ENCODE assay signal across 1 cellular context in the genomic region with DNA sequence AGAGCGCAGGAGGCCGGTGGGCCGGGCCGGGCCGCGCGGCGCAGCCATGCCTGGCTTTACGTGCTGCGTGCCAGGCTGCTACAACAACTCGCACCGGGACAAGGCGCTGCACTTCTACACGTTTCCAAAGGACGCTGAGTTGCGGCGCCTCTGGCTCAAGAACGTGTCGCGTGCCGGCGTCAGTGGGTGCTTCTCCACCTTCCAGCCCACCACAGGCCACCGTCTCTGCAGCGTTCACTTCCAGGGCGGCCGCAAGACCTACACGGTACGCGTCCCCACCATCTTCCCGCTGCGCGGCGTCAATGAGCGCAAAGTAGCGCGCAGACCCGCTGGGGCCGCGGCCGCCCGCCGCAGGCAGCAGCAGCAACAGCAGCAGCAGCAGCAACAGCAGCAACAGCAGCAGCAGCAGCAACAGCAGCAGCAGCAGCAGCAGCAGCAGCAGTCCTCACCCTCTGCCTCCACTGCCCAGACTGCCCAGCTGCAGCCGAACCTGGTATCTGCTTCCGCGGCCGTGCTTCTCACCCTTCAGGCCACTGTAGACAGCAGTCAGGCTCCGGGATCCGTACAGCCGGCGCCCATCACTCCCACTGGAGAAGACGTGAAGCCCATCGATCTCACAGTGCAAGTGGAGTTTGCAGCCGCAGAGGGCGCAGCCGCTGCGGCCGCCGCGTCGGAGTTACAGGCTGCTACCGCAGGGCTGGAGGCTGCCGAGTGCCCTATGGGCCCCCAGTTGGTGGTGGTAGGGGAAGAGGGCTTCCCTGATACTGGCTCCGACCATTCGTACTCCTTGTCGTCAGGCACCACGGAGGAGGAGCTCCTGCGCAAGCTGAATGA.
TF ChIP-seq lines count a peak whose summit lies in the region.

No MANE protein-coding gene starts in this region.

TF ChIP-seq in HepG2, 621 proteins besides CTCF, POLR2A, EP300 and RAD21 (continued from another document and continues in another):
- TF ChIP-seq PHF20 (CRISPR knock-in tag; IDR thresholded peaks at IDR 0.05) (no peak), ZNF263 (CRISPR knock-in tag; IDR thresholded peaks at IDR 0.05) (0 out of 2 replicates have a peak, but pooled peaks have one; percentile 4), SNRNP70 (IDR thresholded peaks at IDR 0.05; ENCODE audit: low read depth, low read length) (no peak), ARHGAP35 (CRISPR knock-in tag; IDR thresholded peaks at IDR 0.05; ENCODE audit: borderline replicate concordance) (peak; percentile 89), ASH2L (IDR thresholded peaks at IDR 0.05; ENCODE audit: insufficient read length, low read depth, low read length) (peak; percentile 26), RXRA (CRISPR knock-in tag; IDR thresholded peaks at IDR 0.05) (peak; percentile 68; the same call in 1 of the 2 replicates), GZF1 (CRISPR knock-in tag; IDR thresholded peaks at IDR 0.05) (peak; percentile 67; the same call in 1 of the 2 replicates), TMF1 (CRISPR knock-in tag; IDR thresholded peaks at IDR 0.05; ENCODE audit: low read depth) (peak; percentile 12; the same call in 1 of the 2 replicates), PCBP2 (optimal IDR thresholded peaks at IDR 0.05; ENCODE audit: low read depth, low read length, poor library complexity, severe bottlenecking) (no peak), ZMYM4 (CRISPR knock-in tag; IDR thresholded peaks at IDR 0.05) (peak; percentile 50; the same call in 1 of the 2 replicates), ZNF431 (CRISPR knock-in tag; IDR thresholded peaks at IDR 0.05; ENCODE audit: borderline replicate concordance, low read depth) (no peak), REPIN1 (CRISPR knock-in tag; IDR thresholded peaks at IDR 0.05; ENCODE audit: borderline replicate concordance, low read depth) (peak; percentile 3; the same call in 1 of the 2 replicates), MEIS2 (CRISPR knock-in tag; IDR thresholded peaks at IDR 0.05) (no peak), KDM5B (CRISPR knock-in tag; IDR thresholded peaks at IDR 0.05; ENCODE audit: borderline replicate concordance) (peak; percentile 81), ZNF547 (CRISPR knock-in tag; IDR thresholded peaks at IDR 0.05) (peak; percentile 82; the same call in 1 of the 2 replicates), ZNF296 (CRISPR knock-in tag; conservative IDR thresholded peaks at IDR 0.05) (peak; percentile 64; the same call in 1 of the 2 replicates), HES4 (CRISPR knock-in tag; IDR thresholded peaks at IDR 0.05; ENCODE audit: borderline replicate concordance) (0 out of 2 replicates have a peak, but pooled peaks have one; percentile 30), TCF12 (IDR thresholded peaks at IDR 0.05) (no peak), TCF12 (CRISPR knock-in tag; IDR thresholded peaks at IDR 0.05) (peak; percentile 71; the same call in 1 of the 2 replicates), ZNF329 (CRISPR knock-in tag; IDR thresholded peaks at IDR 0.05; ENCODE audit: low read depth) (peak; percentile 7; the same call in 1 of the 2 replicates), CHD2 (IDR thresholded peaks at IDR 0.05; ENCODE audit: low read depth, low read length) (no peak), TOPORS (CRISPR knock-in tag; IDR thresholded peaks at IDR 0.05) (no peak; the same call in 1 of the 2 replicates), SMC3 (IDR thresholded peaks at IDR 0.05; ENCODE audit: low read length) (no peak), SMAD9 (CRISPR knock-in tag; IDR thresholded peaks at IDR 0.05) (peak; percentile 65; the same call in 1 of the 2 replicates), ZNF350 (CRISPR knock-in tag; IDR thresholded peaks at IDR 0.05; ENCODE audit: borderline replicate concordance, low read depth) (peak; percentile 91), ZNF713 (CRISPR knock-in tag; IDR thresholded peaks at IDR 0.05) (peak; percentile 89; the same call in 1 of the 2 replicates), ZNF451 (CRISPR knock-in tag; IDR thresholded peaks at IDR 0.05) (peak; percentile 62; the same call in 1 of the 2 replicates), CBX1 (IDR thresholded peaks at IDR 0.05; ENCODE audit: low read depth) (peak; percentile 27), ZNF30 (CRISPR knock-in tag; IDR thresholded peaks at IDR 0.05) (0 out of 2 replicates have a peak, but pooled peaks have one; percentile 85), HDAC1 (CRISPR knock-in tag; IDR thresholded peaks at IDR 0.05) (peak; percentile 70; the same call in 1 of the 2 replicates), SP5 (CRISPR knock-in tag; IDR thresholded peaks at IDR 0.05; ENCODE audit: borderline replicate concordance, low read depth) (no peak), TEAD3 (CRISPR knock-in tag; optimal IDR thresholded peaks at IDR 0.05; ENCODE audit: borderline replicate concordance) (peak; percentile 37), RBFOX2 (IDR thresholded peaks at IDR 0.05; ENCODE audit: low read depth, low read length) (peak; percentile 66), TARDBP (CRISPR knock-in tag; IDR thresholded peaks at IDR 0.05) (peak; percentile 26; the same call in 1 of the 2 replicates), NRL (CRISPR knock-in tag; IDR thresholded peaks at IDR 0.05; ENCODE audit: borderline replicate concordance) (peak; percentile 72; the same call in 1 of the 2 replicates)
- TF ChIP-seq, protein P1, sequence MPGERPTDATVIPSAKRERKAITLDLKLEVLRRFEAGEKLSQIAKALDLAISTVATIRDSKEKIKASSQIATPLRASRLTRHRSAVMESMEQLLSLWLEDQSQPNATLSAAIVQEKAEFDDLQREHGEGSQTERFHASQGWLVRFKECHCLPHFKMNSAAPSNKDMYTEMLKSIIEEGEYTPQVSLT (CRISPR knock-in tag; IDR thresholded peaks at IDR 0.05; ENCODE audit: borderline replicate concordance, low read depth): no peak
- TF ChIP-seq, protein P2, sequence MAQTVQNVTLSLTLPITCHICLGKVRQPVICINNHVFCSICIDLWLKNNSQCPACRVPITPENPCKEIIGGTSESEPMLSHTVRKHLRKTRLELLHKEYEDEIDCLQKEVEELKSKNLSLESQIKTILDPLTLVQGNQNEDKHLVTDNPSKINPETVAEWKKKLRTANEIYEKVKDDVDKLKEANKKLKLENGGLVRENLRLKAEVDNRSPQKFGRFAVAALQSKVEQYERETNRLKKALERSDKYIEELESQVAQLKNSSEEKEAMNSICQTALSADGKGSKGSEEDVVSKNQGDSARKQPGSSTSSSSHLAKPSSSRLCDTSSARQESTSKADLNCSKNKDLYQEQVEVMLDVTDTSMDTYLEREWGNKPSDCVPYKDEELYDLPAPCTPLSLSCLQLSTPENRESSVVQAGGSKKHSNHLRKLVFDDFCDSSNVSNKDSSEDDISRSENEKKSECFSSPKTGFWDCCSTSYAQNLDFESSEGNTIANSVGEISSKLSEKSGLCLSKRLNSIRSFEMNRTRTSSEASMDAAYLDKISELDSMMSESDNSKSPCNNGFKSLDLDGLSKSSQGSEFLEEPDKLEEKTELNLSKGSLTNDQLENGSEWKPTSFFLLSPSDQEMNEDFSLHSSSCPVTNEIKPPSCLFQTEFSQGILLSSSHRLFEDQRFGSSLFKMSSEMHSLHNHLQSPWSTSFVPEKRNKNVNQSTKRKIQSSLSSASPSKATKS (CRISPR knock-in tag; IDR thresholded peaks at IDR 0.05): peak; percentile 4; the same call in 1 of the 2 replicates
- TF ChIP-seq, protein P3, sequence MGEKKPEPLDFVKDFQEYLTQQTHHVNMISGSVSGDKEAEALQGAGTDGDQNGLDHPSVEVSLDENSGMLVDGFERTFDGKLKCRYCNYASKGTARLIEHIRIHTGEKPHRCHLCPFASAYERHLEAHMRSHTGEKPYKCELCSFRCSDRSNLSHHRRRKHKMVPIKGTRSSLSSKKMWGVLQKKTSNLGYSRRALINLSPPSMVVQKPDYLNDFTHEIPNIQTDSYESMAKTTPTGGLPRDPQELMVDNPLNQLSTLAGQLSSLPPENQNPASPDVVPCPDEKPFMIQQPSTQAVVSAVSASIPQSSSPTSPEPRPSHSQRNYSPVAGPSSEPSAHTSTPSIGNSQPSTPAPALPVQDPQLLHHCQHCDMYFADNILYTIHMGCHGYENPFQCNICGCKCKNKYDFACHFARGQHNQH (CRISPR knock-in tag; IDR thresholded peaks at IDR 0.05): 0 out of 2 replicates have a peak, but pooled peaks have one; percentile 70
- TF ChIP-seq, protein P4, sequence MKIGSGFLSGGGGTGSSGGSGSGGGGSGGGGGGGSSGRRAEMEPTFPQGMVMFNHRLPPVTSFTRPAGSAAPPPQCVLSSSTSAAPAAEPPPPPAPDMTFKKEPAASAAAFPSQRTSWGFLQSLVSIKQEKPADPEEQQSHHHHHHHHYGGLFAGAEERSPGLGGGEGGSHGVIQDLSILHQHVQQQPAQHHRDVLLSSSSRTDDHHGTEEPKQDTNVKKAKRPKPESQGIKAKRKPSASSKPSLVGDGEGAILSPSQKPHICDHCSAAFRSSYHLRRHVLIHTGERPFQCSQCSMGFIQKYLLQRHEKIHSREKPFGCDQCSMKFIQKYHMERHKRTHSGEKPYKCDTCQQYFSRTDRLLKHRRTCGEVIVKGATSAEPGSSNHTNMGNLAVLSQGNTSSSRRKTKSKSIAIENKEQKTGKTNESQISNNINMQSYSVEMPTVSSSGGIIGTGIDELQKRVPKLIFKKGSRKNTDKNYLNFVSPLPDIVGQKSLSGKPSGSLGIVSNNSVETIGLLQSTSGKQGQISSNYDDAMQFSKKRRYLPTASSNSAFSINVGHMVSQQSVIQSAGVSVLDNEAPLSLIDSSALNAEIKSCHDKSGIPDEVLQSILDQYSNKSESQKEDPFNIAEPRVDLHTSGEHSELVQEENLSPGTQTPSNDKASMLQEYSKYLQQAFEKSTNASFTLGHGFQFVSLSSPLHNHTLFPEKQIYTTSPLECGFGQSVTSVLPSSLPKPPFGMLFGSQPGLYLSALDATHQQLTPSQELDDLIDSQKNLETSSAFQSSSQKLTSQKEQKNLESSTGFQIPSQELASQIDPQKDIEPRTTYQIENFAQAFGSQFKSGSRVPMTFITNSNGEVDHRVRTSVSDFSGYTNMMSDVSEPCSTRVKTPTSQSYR (CRISPR knock-in tag; IDR thresholded peaks at IDR 0.05; ENCODE audit: borderline replicate concordance): peak; percentile 24; the same call in 1 of the 2 replicates
- TF ChIP-seq, protein P5, sequence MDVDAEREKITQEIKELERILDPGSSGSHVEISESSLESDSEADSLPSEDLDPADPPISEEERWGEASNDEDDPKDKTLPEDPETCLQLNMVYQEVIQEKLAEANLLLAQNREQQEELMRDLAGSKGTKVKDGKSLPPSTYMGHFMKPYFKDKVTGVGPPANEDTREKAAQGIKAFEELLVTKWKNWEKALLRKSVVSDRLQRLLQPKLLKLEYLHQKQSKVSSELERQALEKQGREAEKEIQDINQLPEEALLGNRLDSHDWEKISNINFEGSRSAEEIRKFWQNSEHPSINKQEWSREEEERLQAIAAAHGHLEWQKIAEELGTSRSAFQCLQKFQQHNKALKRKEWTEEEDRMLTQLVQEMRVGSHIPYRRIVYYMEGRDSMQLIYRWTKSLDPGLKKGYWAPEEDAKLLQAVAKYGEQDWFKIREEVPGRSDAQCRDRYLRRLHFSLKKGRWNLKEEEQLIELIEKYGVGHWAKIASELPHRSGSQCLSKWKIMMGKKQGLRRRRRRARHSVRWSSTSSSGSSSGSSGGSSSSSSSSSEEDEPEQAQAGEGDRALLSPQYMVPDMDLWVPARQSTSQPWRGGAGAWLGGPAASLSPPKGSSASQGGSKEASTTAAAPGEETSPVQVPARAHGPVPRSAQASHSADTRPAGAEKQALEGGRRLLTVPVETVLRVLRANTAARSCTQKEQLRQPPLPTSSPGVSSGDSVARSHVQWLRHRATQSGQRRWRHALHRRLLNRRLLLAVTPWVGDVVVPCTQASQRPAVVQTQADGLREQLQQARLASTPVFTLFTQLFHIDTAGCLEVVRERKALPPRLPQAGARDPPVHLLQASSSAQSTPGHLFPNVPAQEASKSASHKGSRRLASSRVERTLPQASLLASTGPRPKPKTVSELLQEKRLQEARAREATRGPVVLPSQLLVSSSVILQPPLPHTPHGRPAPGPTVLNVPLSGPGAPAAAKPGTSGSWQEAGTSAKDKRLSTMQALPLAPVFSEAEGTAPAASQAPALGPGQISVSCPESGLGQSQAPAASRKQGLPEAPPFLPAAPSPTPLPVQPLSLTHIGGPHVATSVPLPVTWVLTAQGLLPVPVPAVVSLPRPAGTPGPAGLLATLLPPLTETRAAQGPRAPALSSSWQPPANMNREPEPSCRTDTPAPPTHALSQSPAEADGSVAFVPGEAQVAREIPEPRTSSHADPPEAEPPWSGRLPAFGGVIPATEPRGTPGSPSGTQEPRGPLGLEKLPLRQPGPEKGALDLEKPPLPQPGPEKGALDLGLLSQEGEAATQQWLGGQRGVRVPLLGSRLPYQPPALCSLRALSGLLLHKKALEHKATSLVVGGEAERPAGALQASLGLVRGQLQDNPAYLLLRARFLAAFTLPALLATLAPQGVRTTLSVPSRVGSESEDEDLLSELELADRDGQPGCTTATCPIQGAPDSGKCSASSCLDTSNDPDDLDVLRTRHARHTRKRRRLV (CRISPR knock-in tag; IDR thresholded peaks at IDR 0.05): peak; percentile 83; the same call in 1 of the 2 replicates
- TF ChIP-seq, protein P6, sequence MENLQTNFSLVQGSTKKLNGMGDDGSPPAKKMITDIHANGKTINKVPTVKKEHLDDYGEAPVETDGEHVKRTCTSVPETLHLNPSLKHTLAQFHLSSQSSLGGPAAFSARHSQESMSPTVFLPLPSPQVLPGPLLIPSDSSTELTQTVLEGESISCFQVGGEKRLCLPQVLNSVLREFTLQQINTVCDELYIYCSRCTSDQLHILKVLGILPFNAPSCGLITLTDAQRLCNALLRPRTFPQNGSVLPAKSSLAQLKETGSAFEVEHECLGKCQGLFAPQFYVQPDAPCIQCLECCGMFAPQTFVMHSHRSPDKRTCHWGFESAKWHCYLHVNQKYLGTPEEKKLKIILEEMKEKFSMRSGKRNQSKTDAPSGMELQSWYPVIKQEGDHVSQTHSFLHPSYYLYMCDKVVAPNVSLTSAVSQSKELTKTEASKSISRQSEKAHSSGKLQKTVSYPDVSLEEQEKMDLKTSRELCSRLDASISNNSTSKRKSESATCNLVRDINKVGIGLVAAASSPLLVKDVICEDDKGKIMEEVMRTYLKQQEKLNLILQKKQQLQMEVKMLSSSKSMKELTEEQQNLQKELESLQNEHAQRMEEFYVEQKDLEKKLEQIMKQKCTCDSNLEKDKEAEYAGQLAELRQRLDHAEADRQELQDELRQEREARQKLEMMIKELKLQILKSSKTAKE (CRISPR knock-in tag; IDR thresholded peaks at IDR 0.05; ENCODE audit: borderline replicate concordance): peak; percentile 59
- TF ChIP-seq, protein P7, sequence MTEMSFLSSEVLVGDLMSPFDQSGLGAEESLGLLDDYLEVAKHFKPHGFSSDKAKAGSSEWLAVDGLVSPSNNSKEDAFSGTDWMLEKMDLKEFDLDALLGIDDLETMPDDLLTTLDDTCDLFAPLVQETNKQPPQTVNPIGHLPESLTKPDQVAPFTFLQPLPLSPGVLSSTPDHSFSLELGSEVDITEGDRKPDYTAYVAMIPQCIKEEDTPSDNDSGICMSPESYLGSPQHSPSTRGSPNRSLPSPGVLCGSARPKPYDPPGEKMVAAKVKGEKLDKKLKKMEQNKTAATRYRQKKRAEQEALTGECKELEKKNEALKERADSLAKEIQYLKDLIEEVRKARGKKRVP (CRISPR knock-in tag; IDR thresholded peaks at IDR 0.05): peak in 1 of 2 experiments; percentile 49; a peak in 2 of 4 replicates
- TF ChIP-seq, protein P8, sequence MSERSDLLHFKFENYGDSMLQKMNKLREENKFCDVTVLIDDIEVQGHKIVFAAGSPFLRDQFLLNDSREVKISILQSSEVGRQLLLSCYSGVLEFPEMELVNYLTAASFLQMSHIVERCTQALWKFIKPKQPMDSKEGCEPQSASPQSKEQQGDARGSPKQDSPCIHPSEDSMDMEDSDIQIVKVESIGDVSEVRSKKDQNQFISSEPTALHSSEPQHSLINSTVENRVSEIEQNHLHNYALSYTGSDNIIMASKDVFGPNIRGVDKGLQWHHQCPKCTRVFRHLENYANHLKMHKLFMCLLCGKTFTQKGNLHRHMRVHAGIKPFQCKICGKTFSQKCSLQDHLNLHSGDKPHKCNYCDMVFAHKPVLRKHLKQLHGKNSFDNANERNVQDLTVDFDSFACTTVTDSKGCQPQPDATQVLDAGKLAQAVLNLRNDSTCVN (CRISPR knock-in tag; IDR thresholded peaks at IDR 0.05; ENCODE audit: borderline replicate concordance): peak; percentile 28
